9 cellular contexts compared by ENCODE assay signal in the genomic region with DNA sequence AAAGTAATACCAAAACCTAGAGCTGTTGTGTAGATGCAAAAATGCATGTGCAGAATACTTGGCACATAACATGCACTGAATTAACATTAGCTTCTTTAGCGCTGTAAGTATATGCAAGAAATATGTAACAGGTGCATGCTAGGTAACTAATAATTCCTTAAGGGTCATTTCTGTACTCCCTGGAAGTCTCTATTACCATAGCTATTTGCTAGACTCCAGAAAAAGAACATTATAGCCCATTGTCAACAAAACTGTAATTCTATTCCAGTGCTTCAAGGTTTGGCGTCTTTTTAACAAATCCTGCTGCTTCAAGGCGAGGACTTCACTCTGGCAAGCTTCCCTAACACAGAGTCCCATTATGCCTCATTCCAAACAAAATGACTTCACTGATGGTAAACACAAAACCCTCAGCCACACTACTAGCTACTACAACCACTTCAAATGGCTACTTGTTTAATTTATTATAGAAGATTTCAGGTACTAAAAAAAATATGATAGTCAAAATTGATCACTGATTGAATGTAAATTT. TPM values are rescaled to one million over a fixed set of nuclear protein-coding genes. Genes with fewer than 3 reads are reported as not detected.
DNase-seq lines count a peak whose midpoint lies in the region; ATAC-seq, FAIRE-seq and TF ChIP-seq lines count a peak whose summit lies in the region.
"Had no signal": no experiment of that assay in that cellular context is flagged by ENCODE, and none has a peak within 500 bp of the region (broad histone marks: within the 10 kb centered on the region; RNA-seq: fewer than 3 reads in every experiment).

No MANE protein-coding gene starts in this region.

- TF ChIP-seq POLR2A in A549 (IDR thresholded peaks at IDR 0.05; ENCODE audit: low read length): no peak

- peak overlapping the region in 3 of 4 donors; percentile 82 to 89 (median 88) for H3K4me3 Mint-ChIP-seq in IgD-negative memory B cell

- FAIRE-seq in A549 (lab: Jason Lieb, UNC): no peak

- in situ Hi-C loops in astrocyte of the spinal cord (cut with HindIII; ENCODE audit: low sequenced_read_pairs): no loop called here

- H3K9me3 Mint-ChIP-seq in IgD-negative memory B cell: no peaks in the 10 kb centered on the region

- H3K4me1 ChIP-seq in A549: peaks cover 32% of the 10 kb centered on the region; the same call in 2 of the 3 replicates

- H3K27me3 Mint-ChIP-seq in IgD-negative memory B cell: no peaks in the 10 kb centered on the region

- POLR2A ChIA-PET in A549 (lab: Yijun Ruan, JAX): no interaction called here

- peaks cover 30 to 51% (median 39%) of the 10 kb centered on the region in 3 donors for H3K4me1 Mint-ChIP-seq in IgD-negative memory B cell

- DNase-seq in A549 (ENCODE audit: low read depth in 1 of 2, low spot score in 1 of 2) (peak in 1 of 2 experiments; percentile 19), astrocyte of the spinal cord (ENCODE audit: low read depth, low spot score) (peak; percentile 66), medulla oblongata (ENCODE audit: extremely low spot score) (peak; percentile 71), HPDE6-E6E7 (ENCODE audit: extremely low spot score) (no peak)
- DNase-seq: NCI-H1417 had no signal

- H3K27ac Mint-ChIP-seq in IgD-negative memory B cell: peak overlapping the region; percentile 92 to 97 (median 95)

- no peak overlapping the region for H3K27ac ChIP-seq in A549

- peaks cover 3% of the 10 kb centered on the region for H3K36me3 Mint-ChIP-seq in IgD-negative memory B cell

- CTCF ChIA-PET in A549 (lab: Yijun Ruan, JAX): interaction anchor here (0.8 kb wide), 1 partner anchor 9 kb away, joined by 3 read pairs; no protein-coding TSS in a partner anchor

- no peak for TF ChIP-seq EP300 in A549 (IDR thresholded peaks at IDR 0.05)

- TF ChIP-seq CTCF in A549 (IDR thresholded peaks at IDR 0.05) (no peak), astrocyte of the spinal cord (IDR thresholded peaks at IDR 0.05; ENCODE audit: low read depth, low read length) (no peak)

- whole genome bisulfite sequencing in A549 (ENCODE audit: missing lambda C conversion rate): 34% methylated on average over 3 of the region's 3 CpGs

- H3K4me2 ChIP-seq in A549: peak overlapping the region; percentile 18; the same call in 1 of the 3 replicates

- ATAC-seq in A549 (peak in 1 of 2 experiments; percentile 68; a peak in 2 of 6 replicates), HG03439 (IDR thresholded peaks at IDR 0.05; ENCODE audit: unreplicated experiment) (no peak), GM19463 (IDR thresholded peaks at IDR 0.05; ENCODE audit: unreplicated experiment) (no peak), HG02970 (IDR thresholded peaks at IDR 0.05; ENCODE audit: low FRiP score, unreplicated experiment) (no peak)

- no peak overlapping the region for H3K4me3 ChIP-seq in A549
- no peak overlapping the region for H3K4me3 ChIP-seq in astrocyte of the spinal cord (ENCODE audit: low read depth, low read length)

- no peak for TF ChIP-seq RAD21 in A549 (conservative IDR thresholded peaks at IDR 0.05 in 1 of 2, IDR thresholded peaks at IDR 0.05 in 1 of 2)

- H3K9me3 ChIP-seq in A549: no peaks in the 10 kb centered on the region

TF ChIP-seq in A549, 52 proteins besides CTCF, POLR2A, EP300 and RAD21:
- no peak for TF ChIP-seq FOSB (CRISPR knock-in tag; IDR thresholded peaks at IDR 0.05)
- TF ChIP-seq POLR2AphosphoS2 (conservative IDR thresholded peaks at IDR 0.05; ENCODE audit: low read length): no peak
- TF ChIP-seq, protein P1, sequence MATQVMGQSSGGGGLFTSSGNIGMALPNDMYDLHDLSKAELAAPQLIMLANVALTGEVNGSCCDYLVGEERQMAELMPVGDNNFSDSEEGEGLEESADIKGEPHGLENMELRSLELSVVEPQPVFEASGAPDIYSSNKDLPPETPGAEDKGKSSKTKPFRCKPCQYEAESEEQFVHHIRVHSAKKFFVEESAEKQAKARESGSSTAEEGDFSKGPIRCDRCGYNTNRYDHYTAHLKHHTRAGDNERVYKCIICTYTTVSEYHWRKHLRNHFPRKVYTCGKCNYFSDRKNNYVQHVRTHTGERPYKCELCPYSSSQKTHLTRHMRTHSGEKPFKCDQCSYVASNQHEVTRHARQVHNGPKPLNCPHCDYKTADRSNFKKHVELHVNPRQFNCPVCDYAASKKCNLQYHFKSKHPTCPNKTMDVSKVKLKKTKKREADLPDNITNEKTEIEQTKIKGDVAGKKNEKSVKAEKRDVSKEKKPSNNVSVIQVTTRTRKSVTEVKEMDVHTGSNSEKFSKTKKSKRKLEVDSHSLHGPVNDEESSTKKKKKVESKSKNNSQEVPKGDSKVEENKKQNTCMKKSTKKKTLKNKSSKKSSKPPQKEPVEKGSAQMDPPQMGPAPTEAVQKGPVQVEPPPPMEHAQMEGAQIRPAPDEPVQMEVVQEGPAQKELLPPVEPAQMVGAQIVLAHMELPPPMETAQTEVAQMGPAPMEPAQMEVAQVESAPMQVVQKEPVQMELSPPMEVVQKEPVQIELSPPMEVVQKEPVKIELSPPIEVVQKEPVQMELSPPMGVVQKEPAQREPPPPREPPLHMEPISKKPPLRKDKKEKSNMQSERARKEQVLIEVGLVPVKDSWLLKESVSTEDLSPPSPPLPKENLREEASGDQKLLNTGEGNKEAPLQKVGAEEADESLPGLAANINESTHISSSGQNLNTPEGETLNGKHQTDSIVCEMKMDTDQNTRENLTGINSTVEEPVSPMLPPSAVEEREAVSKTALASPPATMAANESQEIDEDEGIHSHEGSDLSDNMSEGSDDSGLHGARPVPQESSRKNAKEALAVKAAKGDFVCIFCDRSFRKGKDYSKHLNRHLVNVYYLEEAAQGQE (IDR thresholded peaks at IDR 0.05): no peak
- no peak for TF ChIP-seq ZSCAN20 (CRISPR knock-in tag; IDR thresholded peaks at IDR 0.05)
- no peak for TF ChIP-seq RNF2 (IDR thresholded peaks at IDR 0.05; ENCODE audit: borderline replicate concordance, low read depth)
- TF ChIP-seq ZNF302 (CRISPR knock-in tag; IDR thresholded peaks at IDR 0.05): no peak
- no peak for TF ChIP-seq CBX8 (IDR thresholded peaks at IDR 0.05)
- no peak for TF ChIP-seq NR3C1 (IDR thresholded peaks at IDR 0.05)
- TF ChIP-seq CHD4 (IDR thresholded peaks at IDR 0.05; ENCODE audit: borderline replicate concordance): no peak
- no peak for TF ChIP-seq PHF8 (IDR thresholded peaks at IDR 0.05; ENCODE audit: borderline replicate concordance, low read depth)

RNA-seq across cellular contexts. Expression of a gene that starts 32.7 kb away (rescaled TPM):
- polyA plus RNA-seq in A549 (2011; rRNA removed) (40.5 and 45.0 TPM in 2 replicates), A549 (2017; fragmentation: RNase III; extraction: RNeasy Plus Mini Kit Qiagen cat#74134 plus additional on column Dnase treatment) (21.4 to 27.1 TPM (median 24.9 TPM) in 3 replicates), IgD-negative memory B cell (148 TPM)
- polyA plus RNA-seq in A549 (2012; cell fraction: cytosol; rRNA removed): 7.7 and 10.1 TPM in 2 replicates
- 7.4 and 7.7 TPM in 2 replicates for polyA plus RNA-seq in A549 (2012; cell fraction: nucleus; rRNA removed)
- 26.2 and 30.5 TPM in 2 replicates for polyA minus RNA-seq in A549 (2011; rRNA and poly(A)+ RNA removed)
